In the genomic region with DNA sequence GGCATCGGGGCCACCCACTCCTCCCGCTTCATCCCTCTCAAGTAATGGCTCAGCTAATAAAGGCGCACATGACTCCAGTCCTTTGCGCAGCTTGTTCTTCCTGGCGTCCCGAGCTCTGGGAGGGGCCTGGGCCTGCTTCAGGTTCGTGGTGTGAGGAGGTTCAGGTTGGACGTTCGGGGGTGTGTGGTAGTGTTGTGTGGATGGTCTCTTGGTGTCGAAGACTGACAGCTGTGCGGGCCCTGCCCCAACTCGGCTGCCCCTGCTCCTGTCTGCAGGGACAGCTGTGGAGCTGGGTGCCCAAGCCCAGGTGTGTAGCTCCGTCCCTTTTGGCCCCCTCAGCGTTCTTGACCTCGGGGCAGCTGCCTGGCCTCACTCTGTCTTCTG, we compare ENCODE assay signal across 10 cellular contexts. TPM values are rescaled to one million over a fixed set of nuclear protein-coding genes. Genes with fewer than 3 reads are reported as not detected.
DNase-seq lines count a peak whose midpoint lies in the region; ATAC-seq and TF ChIP-seq lines count a peak whose summit lies in the region.
"Had no signal": no experiment of that assay in that cellular context is flagged by ENCODE, and none has a peak within 500 bp of the region (broad histone marks: within the 10 kb centered on the region; RNA-seq: fewer than 3 reads in every experiment).

No MANE protein-coding gene starts in this region.

- peaks cover 22% of the 10 kb centered on the region for H3K36me3 ChIP-seq in CD8-positive, alpha-beta memory T cell (ENCODE audit: insufficient read depth, low read length)
- H3K36me3 ChIP-seq in tibial nerve = peaks cover 9 to 48% (median 20%) of the 10 kb centered on the region in 3 donors
- H3K36me3 ChIP-seq: ovary had no signal

- peak overlapping the region in 6 of 8 donors; percentile 17 to 96 (median 62) for H3K27ac Mint-ChIP-seq in CD8-positive, alpha-beta memory T cell
- peak overlapping the region; percentile 40; the same call in 1 of the 2 replicates for H3K27ac Mint-ChIP-seq in HFFc6
- H3K27ac Mint-ChIP-seq in activated naive CD4-positive, alpha-beta T cell treated with anti-CD3 and anti-CD28 coated beads, Interleukin-2, amount 50 U/mL, for 72 hours = peak overlapping the region; percentile 96 to 100
- H3K27ac Mint-ChIP-seq in naive thymus-derived CD8-positive, alpha-beta T cell = peak overlapping the region in 9 of 10 donors; percentile 40 to 87 (median 60)

- WGBS in tibial nerve, 2 donors = 92% methylated on average over 11 of the region's 15 CpGs; no CpG with 5 or more reads in 1 of the 2 donors

- TF ChIP-seq POLR2A in tibial nerve (IDR thresholded peaks at IDR 0.05) = no peak

- peaks cover 36% of the 10 kb centered on the region for H3K4me1 ChIP-seq in CD8-positive, alpha-beta memory T cell (ENCODE audit: insufficient read depth, low read length)
- peaks cover 0 to 39% (median 23%) of the 10 kb centered on the region in 4 donors for H3K4me1 ChIP-seq in tibial nerve

- peaks cover 3 to 50% (median 3%) of the 10 kb centered on the region in 3 donors for H3K36me3 Mint-ChIP-seq in CD8-positive, alpha-beta memory T cell
- H3K36me3 Mint-ChIP-seq in HFFc6 (ENCODE audit: low read depth) = peaks cover 30% of the 10 kb centered on the region
- peaks cover 24 to 36% of the 10 kb centered on the region in 2 donors for H3K36me3 Mint-ChIP-seq in activated naive CD4-positive, alpha-beta T cell treated with anti-CD3 and anti-CD28 coated beads, Interleukin-2, amount 50 U/mL, for 72 hours
- peaks cover 0 to 47% (median 11%) of the 10 kb centered on the region in 3 donors for H3K36me3 Mint-ChIP-seq in naive thymus-derived CD8-positive, alpha-beta T cell

- peak overlapping the region; percentile 57 to 100 (median 97) for H3K4me3 Mint-ChIP-seq in CD8-positive, alpha-beta memory T cell
- H3K4me3 Mint-ChIP-seq in HFFc6 = peak overlapping the region; percentile 96
- peak overlapping the region; percentile 52 to 99 (median 96) for H3K4me3 Mint-ChIP-seq in naive thymus-derived CD8-positive, alpha-beta T cell

- POLR2A ChIA-PET in CD8-positive, alpha-beta memory T cell (lab: Charles Lee) = interaction anchor here (0.9 kb wide), 1 partner anchor 22 kb away, joined by 3 read pairs; no protein-coding TSS in a partner anchor
- POLR2A ChIA-PET in naive thymus-derived CD8-positive, alpha-beta T cell (lab: Charles Lee) = interaction anchor here (0.9 to 1.8 kb wide), 5 partner anchors 10 to 171 kb away, joined by 3 to 5 read pairs (median 3); partner anchors contain the start of gene FAM174C

- no peaks in the 10 kb centered on the region for H3K27me3 Mint-ChIP-seq in CD8-positive, alpha-beta memory T cell
- H3K27me3 Mint-ChIP-seq in HFFc6 (ENCODE audit: insufficient read depth) = peaks cover 21% of the 10 kb centered on the region
- peaks cover 0 to 2% (median 0%) of the 10 kb centered on the region in 5 donors for H3K27me3 Mint-ChIP-seq in naive thymus-derived CD8-positive, alpha-beta T cell

- peaks cover 26 to 45% (median 36%) of the 10 kb centered on the region in 3 donors for H3K4me1 Mint-ChIP-seq in CD8-positive, alpha-beta memory T cell
- H3K4me1 Mint-ChIP-seq in HFFc6 (ENCODE audit: low read depth) = peaks cover 23% of the 10 kb centered on the region
- peaks cover 9 to 45% (median 34%) of the 10 kb centered on the region in 4 donors for H3K4me1 Mint-ChIP-seq in naive thymus-derived CD8-positive, alpha-beta T cell

- H3K4me3 ChIP-seq in CD8-positive, alpha-beta memory T cell (ENCODE audit: low read length) = no peak overlapping the region
- no peak overlapping the region for H3K4me3 ChIP-seq in tibial nerve
- H3K4me3 ChIP-seq: ovary had no signal

- no peaks in the 10 kb centered on the region for H3K9me3 Mint-ChIP-seq in CD8-positive, alpha-beta memory T cell
- no peaks in the 10 kb centered on the region for H3K9me3 Mint-ChIP-seq in HFFc6
- no peaks in the 10 kb centered on the region for H3K9me3 Mint-ChIP-seq in activated naive CD4-positive, alpha-beta T cell treated with anti-CD3 and anti-CD28 coated beads, Interleukin-2, amount 50 U/mL, for 72 hours
- H3K9me3 Mint-ChIP-seq in naive thymus-derived CD8-positive, alpha-beta T cell = no peaks in the 10 kb centered on the region

- CTCF ChIA-PET in CD8-positive, alpha-beta memory T cell (lab: Charles Lee) = interaction anchor here (2.4 kb wide), 1 partner anchor 26 kb away, joined by 5 read pairs; no protein-coding TSS in a partner anchor

- H3K27ac ChIP-seq in CD8-positive, alpha-beta memory T cell (ENCODE audit: low read depth, low read length) = no peak overlapping the region
- H3K27ac ChIP-seq in tibial nerve = no peak overlapping the region
- H3K27ac ChIP-seq: ovary, thoracic aorta had no signal

- no peak for DNase-seq in CD8-positive, alpha-beta memory T cell
- DNase-seq in HFFc6 = no peak
- no peak for DNase-seq in activated naive CD4-positive, alpha-beta T cell treated with anti-CD3 and anti-CD28 coated beads, Interleukin-2, amount 50 U/mL, for 72 hours (ENCODE audit: low spot score in 2 of 2)
- no peak for DNase-seq in naive thymus-derived CD8-positive, alpha-beta T cell
- DNase-seq in NCI-H146 treated with DMSO at 0.1 percent for 48 hours (lab: John Stamatoyannopoulos, UW; ENCODE audit: unreplicated experiment) = no peak
- no peak for DNase-seq in tibial nerve (ENCODE audit: low spot score in 2 of 2)
- DNase-seq in SIG-M5 treated with dmso at 0.1 percent for 504 hours (lab: John Stamatoyannopoulos, UW; ENCODE audit: unreplicated experiment) = no peak
- DNase-seq: EL had no signal

- TF ChIP-seq EP300 in tibial nerve (IDR thresholded peaks at IDR 0.05) = no peak

- no peaks in the 10 kb centered on the region for H3K9me3 ChIP-seq in CD8-positive, alpha-beta memory T cell (ENCODE audit: low read length)
- no peaks in the 10 kb centered on the region for H3K9me3 ChIP-seq in tibial nerve
- H3K9me3 ChIP-seq: ovary, thoracic aorta had no signal

- ATAC-seq in activated naive CD4-positive, alpha-beta T cell treated with anti-CD3 and anti-CD28 coated beads, Interleukin-2, amount 50 U/mL, for 72 hours = no peak
- no peak for ATAC-seq in naive thymus-derived CD8-positive, alpha-beta T cell

- TF ChIP-seq CTCF in HFFc6 (IDR thresholded peaks at IDR 0.05) (no peak), tibial nerve (IDR thresholded peaks at IDR 0.05) (no peak)

- peaks cover 1% of the 10 kb centered on the region for H3K27me3 ChIP-seq in CD8-positive, alpha-beta memory T cell (ENCODE audit: insufficient read depth, low read length, poor library complexity, severe bottlenecking)
- peaks cover 0 to 2% of the 10 kb centered on the region in 2 donors for H3K27me3 ChIP-seq in tibial nerve
- H3K27me3 ChIP-seq: ovary had no signal

RNA-seq across cellular contexts. Expression of gene RPS15, which starts 2.2 kb away (rescaled TPM):
- 1,000 to 10,000 TPM; 1,485 to 1,540 TPM for total RNA-seq in CD8-positive, alpha-beta memory T cell
- 2,756 TPM for polyA plus RNA-seq in CD8-positive, alpha-beta memory T cell
- total RNA-seq in HFFc6 (2021; fragmentation: NEBNext Ultra II Directional; extraction: Animal tissue kit (Norgen Biotek cat#: 25700)) = 1,000 to 10,000 TPM; 1,047 to 1,358 (median 1,277) TPM
- total RNA-seq in activated naive CD4-positive, alpha-beta T cell treated with anti-CD3 and anti-CD28 coated beads, Interleukin-2, amount 50 U/mL, for 72 hours = 1,000 to 10,000 TPM; 1,495 to 1,747 TPM
- total RNA-seq in naive thymus-derived CD8-positive, alpha-beta T cell = 1,000 to 10,000 TPM; 1,886 to 1,928 TPM
- 1,000 to 10,000 TPM; 3,438 to 4,304 (median 3,489) TPM for polyA plus RNA-seq in naive thymus-derived CD8-positive, alpha-beta T cell
- 1,000 to 10,000 TPM; 4,239 to 4,988 (median 4,337) TPM for total RNA-seq in tibial nerve

RNA-seq across cellular contexts. Expression of gene APC2, which starts 9.5 kb away (rescaled TPM):
- total RNA-seq in CD8-positive, alpha-beta memory T cell = under 1 TPM; 0.09 to 0.11 TPM
- not detected for polyA plus RNA-seq in CD8-positive, alpha-beta memory T cell
- total RNA-seq in HFFc6 (2021; fragmentation: NEBNext Ultra II Directional; extraction: Animal tissue kit (Norgen Biotek cat#: 25700)) = under 1 TPM; 0.18 to 0.47 (median 0.32) TPM
- under 1 TPM; 0.09 to 0.14 TPM for total RNA-seq in activated naive CD4-positive, alpha-beta T cell treated with anti-CD3 and anti-CD28 coated beads, Interleukin-2, amount 50 U/mL, for 72 hours
- under 1 TPM; 0.08 to 0.29 TPM for total RNA-seq in naive thymus-derived CD8-positive, alpha-beta T cell
- not detected for polyA plus RNA-seq in naive thymus-derived CD8-positive, alpha-beta T cell
- total RNA-seq in tibial nerve = 10 to 100 TPM in 1 of 4 donors, 1 to 10 TPM in 3; 1.7 to 10.2 (median 4.2) TPM

RNA-seq across cellular contexts. Expression of gene DAZAP1, which starts 33.0 kb away (rescaled TPM):
- 100 to 1,000 TPM; 253 TPM for total RNA-seq in CD8-positive, alpha-beta memory T cell
- 7.7 TPM for polyA plus RNA-seq in CD8-positive, alpha-beta memory T cell
- total RNA-seq in HFFc6 (2021; fragmentation: NEBNext Ultra II Directional; extraction: Animal tissue kit (Norgen Biotek cat#: 25700)) = 100 to 1,000 TPM in 4 of 6 experiments, 10 to 100 TPM in 2; 87.2 to 109 (median 103) TPM
- total RNA-seq in activated naive CD4-positive, alpha-beta T cell treated with anti-CD3 and anti-CD28 coated beads, Interleukin-2, amount 50 U/mL, for 72 hours = 100 to 1,000 TPM; 194 to 298 TPM
- 100 to 1,000 TPM; 166 TPM for total RNA-seq in naive thymus-derived CD8-positive, alpha-beta T cell
- polyA plus RNA-seq in naive thymus-derived CD8-positive, alpha-beta T cell = 1 to 10 TPM; 5.9 to 8.5 (median 7.5) TPM
- total RNA-seq in tibial nerve = 10 to 100 TPM; 34.3 to 68.4 (median 61.0) TPM

RNA-seq across cellular contexts. Expression of gene C19orf25, which starts 38.6 kb away (rescaled TPM):
- total RNA-seq in CD8-positive, alpha-beta memory T cell = 10 to 100 TPM; 36.9 to 41.4 TPM
- 56.7 TPM for polyA plus RNA-seq in CD8-positive, alpha-beta memory T cell
- 10 to 100 TPM; 26.7 to 34.8 (median 29.6) TPM for total RNA-seq in HFFc6 (2021; fragmentation: NEBNext Ultra II Directional; extraction: Animal tissue kit (Norgen Biotek cat#: 25700))
- total RNA-seq in activated naive CD4-positive, alpha-beta T cell treated with anti-CD3 and anti-CD28 coated beads, Interleukin-2, amount 50 U/mL, for 72 hours = 10 to 100 TPM; 24.5 to 29.3 TPM
- total RNA-seq in naive thymus-derived CD8-positive, alpha-beta T cell = 10 to 100 TPM; 58.3 to 59.7 TPM
- polyA plus RNA-seq in naive thymus-derived CD8-positive, alpha-beta T cell = 10 to 100 TPM; 31.3 to 50.3 (median 32.5) TPM
- 10 to 100 TPM; 22.4 to 47.4 (median 33.8) TPM for total RNA-seq in tibial nerve

RNA-seq across cellular contexts. Expression of gene GAMT, which starts 39.1 kb away (rescaled TPM):
- total RNA-seq in CD8-positive, alpha-beta memory T cell = 10 to 100 TPM; 29.0 to 29.5 TPM
- polyA plus RNA-seq in CD8-positive, alpha-beta memory T cell = 20.4 TPM
- 10 to 100 TPM; 55.2 to 71.3 (median 67.7) TPM for total RNA-seq in HFFc6 (2021; fragmentation: NEBNext Ultra II Directional; extraction: Animal tissue kit (Norgen Biotek cat#: 25700))
- 10 to 100 TPM in 1 of 2 donors, 1 to 10 TPM in 1; 4.2 to 30.2 TPM for total RNA-seq in activated naive CD4-positive, alpha-beta T cell treated with anti-CD3 and anti-CD28 coated beads, Interleukin-2, amount 50 U/mL, for 72 hours
- 10 to 100 TPM; 14.0 to 18.0 TPM for total RNA-seq in naive thymus-derived CD8-positive, alpha-beta T cell
- 10 to 100 TPM; 29.4 to 33.6 (median 30.7) TPM for polyA plus RNA-seq in naive thymus-derived CD8-positive, alpha-beta T cell
- 100 to 1,000 TPM in 2 of 4 donors, 10 to 100 TPM in 2; 43.8 to 120 (median 94.4) TPM for total RNA-seq in tibial nerve

Comparison
In these comparisons a context has a peak if more than half of its experiments do, and no peak if none do; other contexts are left out.
1. H3K27ac Mint-ChIP-seq: peak in every context shown above with its lines; median percentile 98 in activated naive CD4-positive, alpha-beta T cell treated with anti-CD3 and anti-CD28 coated beads, Interleukin-2, amount 50 U/mL, for 72 hours; 62 in CD8-positive, alpha-beta memory T cell; 60 in naive thymus-derived CD8-positive, alpha-beta T cell; 40 in HFFc6.